ENCODE assay signal across 2 cellular contexts in genomic region chr5:121963409-121963808, GRCh38.
TF ChIP-seq lines count a peak whose summit lies in the region.

No MANE protein-coding gene starts in this region.

TF ChIP-seq in SK-N-SH, 30 proteins besides CTCF, POLR2A, EP300 and RAD21 (continued from another document):
- TF ChIP-seq TCF12 (IDR thresholded peaks at IDR 0.05) (no peak), POLR2AphosphoS5 (IDR thresholded peaks at IDR 0.05; ENCODE audit: low read depth, low read length) (no peak), FOSL2 (IDR thresholded peaks at IDR 0.05; ENCODE audit: borderline replicate concordance, low read depth) (no peak), JUND (IDR thresholded peaks at IDR 0.05) (no peak), EZH2phosphoT487 (IDR thresholded peaks at IDR 0.05; ENCODE audit: borderline replicate concordance, low read depth) (no peak), RXRA (IDR thresholded peaks at IDR 0.05; ENCODE audit: borderline replicate concordance, low read depth) (no peak)

TF ChIP-seq in SK-N-SH treated with all-trans-retinoic acid at 6 μM for 48 hours, 23 proteins besides CTCF, POLR2A, EP300 and RAD21 (continued from another document):
- TF ChIP-seq TOX (CRISPR knock-in tag; IDR thresholded peaks at IDR 0.05; ENCODE audit: borderline replicate concordance) (no peak), TSHZ2 (CRISPR knock-in tag; IDR thresholded peaks at IDR 0.05) (no peak)
TF ChIP-seq in SK-N-SH treated with all-trans-retinoic acid at 6 μM for 48 hours: peak in this region for 0.
